23 cellular contexts compared by ENCODE assay signal in genomic region chr5:94113087-94113486, GRCh38.
"Had no signal": no experiment of that assay in that cellular context is flagged by ENCODE, and none has a peak within 500 bp of the region (broad histone marks: within the 10 kb centered on the region; RNA-seq: fewer than 3 reads in every experiment).

No MANE protein-coding gene starts in this region.

- H3K27me3 ChIP-seq: adrenal gland had no signal

- H3K9me3 ChIP-seq: adrenal gland had no signal

- H3K27ac ChIP-seq: adrenal gland, PC-9, VCaP had no signal

- H2AFZ ChIP-seq: PC-9 had no signal

- H3K36me3 ChIP-seq: adrenal gland had no signal

- ATAC-seq: activated T-helper 17 cell treated with anti-CD3 and anti-CD28 coated beads, Interleukin-2, amount 50 U/mL, for 72 hours had no signal

- H3K4me3 ChIP-seq: adrenal gland, PC-9 had no signal

- DNase-seq: activated CD4-positive, alpha-beta memory T cell treated with anti-CD3 and anti-CD28 coated beads, Interleukin-2, amount 10 ng/mL, durations not matched to agents 7 days and 5 days; activated CD4-positive, alpha-beta T cell treated with anti-CD3 and anti-CD28 coated beads, Interleukin-2, amount 10 ng/mL, durations not matched to agents 7 days and 5 days; activated CD4-positive, CD25-positive, alpha-beta regulatory T cell; activated gamma-delta T cell treated with Interleukin-2 at 50 U/mL for 16 hours; activated naive CD4-positive, alpha-beta T cell treated with anti-CD3 and anti-CD28 coated beads, Interleukin-2, amount 10 ng/mL, durations not matched to agents 7 days and 5 days; activated naive CD8-positive, alpha-beta T cell treated with anti-CD3 and anti-CD28 coated beads, Interleukin-2, amount 10 ng/mL, durations not matched to agents 7 days and 5 days; activated T-cell treated with anti-CD3 and anti-CD28 coated beads for 4 hours; activated T-cell treated with anti-CD3 and anti-CD28 coated beads, Interleukin-2, amount 50 U/mL, for 48 hours; adrenal gland; anterior cingulate cortex; caudate nucleus; Kasumi-1; NCI-H1105 treated with DMSO at 0.1 percent for 48 hours; NCI-H1436 treated with DMSO at 0.1 percent for 48 hours; NCI-H187; NCI-H2081; NCI-H510A treated with DMSO at 0.1 percent for 48 hours; NCI-H69; PC-9; SHP77 treated with DMSO at 0.1 percent for 48 hours; T-helper 1 cell had no signal
